22 cellular contexts compared by ENCODE assay signal in genomic region chr1:168842306-168842705, GRCh38.
A peak's percentile ranks its signal among the peaks of the same experiment; 100 is the strongest.
DNase-seq lines count a peak whose midpoint lies in the region; ATAC-seq, FAIRE-seq and TF ChIP-seq lines count a peak whose summit lies in the region.
"Had no signal": no experiment of that assay in that cellular context is flagged by ENCODE, and none has a peak within 500 bp of the region (broad histone marks: within the 10 kb centered on the region; RNA-seq: fewer than 3 reads in every experiment).

No MANE protein-coding gene starts in this region.

- no peaks in the 10 kb centered on the region for H3K9me3 Mint-ChIP-seq in stimulated activated naive B cell treated with anti-CD40 and anti-IgM and Interleukin-4, amounts not matched to agents 10 μg/mL and 1 μg/mL and 100 μg/mL, for 72 hours
- H3K9me3 Mint-ChIP-seq: CD8-positive, alpha-beta T cell had no signal

- TF ChIP-seq EP300 in stomach (IDR thresholded peaks at IDR 0.05), result no peak

- intact Hi-C loops in stomach (cut with DNase I; ENCODE audit: low total_unique reads), result no loop called here

- H3K27me3 Mint-ChIP-seq in stimulated activated naive B cell treated with anti-CD40 and anti-IgM and Interleukin-4, amounts not matched to agents 10 μg/mL and 1 μg/mL and 100 μg/mL, for 72 hours, result peaks cover 3 to 6% of the 10 kb centered on the region in 2 donors

- no peak overlapping the region for H3K4me3 ChIP-seq in bronchial epithelial cell (ENCODE audit: low read depth, low read length)
- no peak overlapping the region for H3K4me3 ChIP-seq in stomach
- H3K4me3 ChIP-seq: BLaER1 treated with 17β-estradiol and CSF1 and Interleukin-3, amounts not matched to agents 10 nM and 100 nM; GM12878 had no signal

- no peaks in the 10 kb centered on the region for H3K4me1 Mint-ChIP-seq in stimulated activated naive B cell treated with anti-CD40 and anti-IgM and Interleukin-4, amounts not matched to agents 10 μg/mL and 1 μg/mL and 100 μg/mL, for 72 hours
- H3K4me1 Mint-ChIP-seq: B cell, IgD-negative memory B cell had no signal

- no peak overlapping the region for H3K27ac ChIP-seq in foreskin keratinocyte
- peak overlapping the region in 4 of 5 donors; percentile 43 to 87 (median 64) for H3K27ac ChIP-seq in stomach
- H3K27ac ChIP-seq: BLaER1 treated with 17β-estradiol and CSF1 and Interleukin-3, amounts not matched to agents 10 nM and 100 nM had no signal

- H3K27me3 ChIP-seq in bronchial epithelial cell (ENCODE audit: control insufficient read depth, insufficient read depth, low read length) (no peaks in the 10 kb centered on the region), foreskin keratinocyte (no peaks in the 10 kb centered on the region), stomach (no peaks in the 10 kb centered on the region)
- H3K27me3 ChIP-seq: BLaER1 treated with 17β-estradiol and CSF1 and Interleukin-3, amounts not matched to agents 10 nM and 100 nM had no signal

- no peak for ATAC-seq in foreskin keratinocyte
- no peak for ATAC-seq in stimulated activated naive B cell treated with anti-CD40 and anti-IgM and Interleukin-4, amounts not matched to agents 10 μg/mL and 1 μg/mL and 100 μg/mL, for 72 hours (replicated peaks)
- ATAC-seq: CD8-positive, alpha-beta T cell; GM12878; HCT116; HepG2 had no signal

- TF ChIP-seq CTCF in bronchial epithelial cell (IDR thresholded peaks at IDR 0.05; ENCODE audit: insufficient read depth, low read length, severe bottlenecking) (no peak), foreskin keratinocyte (conservative IDR thresholded peaks at IDR 0.05) (no peak), stomach (IDR thresholded peaks at IDR 0.05) (no peak)

- H3K9me3 ChIP-seq in stomach, result no peaks in the 10 kb centered on the region

- no peak overlapping the region for H3K4me3 Mint-ChIP-seq in stimulated activated naive B cell treated with anti-CD40 and anti-IgM and Interleukin-4, amounts not matched to agents 10 μg/mL and 1 μg/mL and 100 μg/mL, for 72 hours
- H3K4me3 Mint-ChIP-seq: B cell; CD8-positive, alpha-beta T cell; HFFc6; IgD-negative memory B cell had no signal

- 39 to 65% (median 54%) methylated on average over 1 of the region's 1 CpG for WGBS in stomach, 5 donors

- no peaks in the 10 kb centered on the region for H3K36me3 Mint-ChIP-seq in stimulated activated naive B cell treated with anti-CD40 and anti-IgM and Interleukin-4, amounts not matched to agents 10 μg/mL and 1 μg/mL and 100 μg/mL, for 72 hours
- H3K36me3 Mint-ChIP-seq: CD8-positive, alpha-beta T cell had no signal

- no peaks in the 10 kb centered on the region for H3K4me1 ChIP-seq in foreskin keratinocyte
- H3K4me1 ChIP-seq in stomach, result peaks cover 0 to 23% (median 13%) of the 10 kb centered on the region in 4 donors

- FAIRE-seq in GM12892 (lab: Jason Lieb, UNC) (peak; percentile 60), bronchial epithelial cell (lab: Jason Lieb, UNC) (no peak)
- FAIRE-seq: GM12878, HepG2 had no signal

- H3K27ac Mint-ChIP-seq in stimulated activated naive B cell treated with anti-CD40 and anti-IgM and Interleukin-4, amounts not matched to agents 10 μg/mL and 1 μg/mL and 100 μg/mL, for 72 hours, result no peak overlapping the region
- H3K27ac Mint-ChIP-seq: B cell; CD8-positive, alpha-beta T cell; HFFc6; IgD-negative memory B cell had no signal

- TF ChIP-seq POLR2A in GM12892 (IDR thresholded peaks at IDR 0.05; ENCODE audit: low read depth, low read length), result no peak
- TF ChIP-seq POLR2A in stomach (IDR thresholded peaks at IDR 0.05), result no peak

- H3K36me3 ChIP-seq in bronchial epithelial cell (ENCODE audit: control insufficient read depth, insufficient read depth, low read length) (no peaks in the 10 kb centered on the region), stomach (no peaks in the 10 kb centered on the region)
- H3K36me3 ChIP-seq: BLaER1 treated with 17β-estradiol and CSF1 and Interleukin-3, amounts not matched to agents 10 nM and 100 nM had no signal

- DNase-seq in GM12892 (ENCODE audit: insufficient read length), result no peak
- peak; percentile 85 for DNase-seq in bronchial epithelial cell (ENCODE audit: low read depth)
- peak; percentile 17 to 18 for DNase-seq in foreskin keratinocyte
- no peak for DNase-seq in stomach
- no peak for DNase-seq in NCI-H1417 (lab: John Stamatoyannopoulos, UW)
- DNase-seq in NCI-H146 (lab: John Stamatoyannopoulos, UW), result no peak
- no peak for DNase-seq in stimulated activated naive B cell treated with anti-CD40 and anti-IgM and Interleukin-4, amounts not matched to agents 10 μg/mL and 1 μg/mL and 100 μg/mL, for 72 hours
- DNase-seq in putamen (ENCODE audit: low spot score), result no peak
- DNase-seq: Calu3; CD8-positive, alpha-beta T cell; DMS 273 treated with DMSO at 0.1 percent for 48 hours; DND-41; EL; GOT3; H7; HFFc6 had no signal

Comparison
In these comparisons a context has a peak if more than half of its experiments do, and no peak if none do; other contexts are left out.
1. DNase-seq: peak in bronchial epithelial cell (single experiment) and foreskin keratinocyte (2 of 2); none in GM12892 (single experiment), stomach (single experiment), NCI-H1417 (0 of 3), NCI-H146 (single experiment), stimulated activated naive B cell treated with anti-CD40 and anti-IgM and Interleukin-4, amounts not matched to agents 10 μg/mL and 1 μg/mL and 100 μg/mL, for 72 hours (single experiment) and putamen (single experiment).